22 cellular contexts compared by ENCODE assay signal in genomic region chr12:20852649-20853048, GRCh38. TPM values are rescaled to one million over a fixed set of nuclear protein-coding genes. Genes with fewer than 3 reads are reported as not detected.
DNase-seq lines count a peak whose midpoint lies in the region; FAIRE-seq and TF ChIP-seq lines count a peak whose summit lies in the region.
"Had no signal": no experiment of that assay in that cellular context is flagged by ENCODE, and none has a peak within 500 bp of the region (broad histone marks: within the 10 kb centered on the region; RNA-seq: fewer than 3 reads in every experiment).

No MANE protein-coding gene starts in this region.

- no peaks in the 10 kb centered on the region for H3K27me3 ChIP-seq in small intestine (ENCODE audit: control insufficient read depth in 2 of 2, insufficient read depth in 2 of 2, low read length in 2 of 2)
- H3K27me3 ChIP-seq: BE2C, BLaER1 had no signal

- peak; percentile 4 for FAIRE-seq in endometrium (lab: Jason Lieb, UNC)
- peak; percentile 23 for FAIRE-seq in small intestine (lab: Jason Lieb, UNC)
- FAIRE-seq: A204.1, G401.6, GM12891, GM19239 had no signal

- no peak for DNase-seq in small intestine
- no peak for DNase-seq in NCI-H2107 treated with DMSO at 0.1 percent for 48 hours (lab: John Stamatoyannopoulos, UW; ENCODE audit: unreplicated experiment)
- DNase-seq in DMS 273 treated with DMSO at 0.1 percent for 48 hours (lab: John Stamatoyannopoulos, UW), result no peak
- DNase-seq: 8988T; ACHN; BE2C; C1 segment of cervical spinal cord; CD4-positive, alpha-beta memory T cell; CD4-positive, CD25-positive, alpha-beta regulatory T cell; CD8-positive, alpha-beta memory T cell; COR-L47; DMS79 treated with DMSO at 0.1 percent for 48 hours; GF-D8 had no signal

- H3K4me1 ChIP-seq in HEK293 (ENCODE audit: control insufficient read depth, insufficient read depth, low read length) (no peaks in the 10 kb centered on the region), small intestine (ENCODE audit: control insufficient read depth in 2 of 2, insufficient read depth in 1 of 2, low read depth in 1 of 2, low read length in 1 of 2) (no peaks in the 10 kb centered on the region)
- H3K4me1 ChIP-seq: BE2C, BLaER1 had no signal

- no peak for TF ChIP-seq CTCF in HEK293 (tag by site-specific recombination; IDR thresholded peaks at IDR 0.05)

- POLR2A ChIA-PET in HEK293 (lab: Yijun Ruan, JAX), result no interaction called here

- H3K4me3 ChIP-seq in HEK293 (ENCODE audit: low read depth, low read length) (no peak overlapping the region), small intestine (ENCODE audit: low read depth in 1 of 2, low read length in 2 of 2) (no peak overlapping the region)
- H3K4me3 ChIP-seq: BLaER1 had no signal

- H3K9me3 ChIP-seq in HEK293 (ENCODE audit: control insufficient read depth, insufficient read depth, low read depth, low read length) (no peaks in the 10 kb centered on the region), small intestine (ENCODE audit: control insufficient read depth, low read depth) (no peaks in the 10 kb centered on the region)
- H3K9me3 ChIP-seq: BE2C, BLaER1 had no signal

- H3K36me3 ChIP-seq in HEK293 (ENCODE audit: control insufficient read depth in 2 of 2, insufficient read depth in 1 of 2, low read length in 2 of 2) (no peaks in the 10 kb centered on the region), small intestine (ENCODE audit: control insufficient read depth in 2 of 2, insufficient read depth in 2 of 2, low read length in 2 of 2) (no peaks in the 10 kb centered on the region)
- H3K36me3 ChIP-seq: BE2C, BLaER1 had no signal

- H3K27ac ChIP-seq in HEK293 (ENCODE audit: extremely low read depth, low read depth, low read length) (no peak overlapping the region), small intestine (ENCODE audit: low read depth in 1 of 2, low read length in 1 of 2) (no peak overlapping the region)
- H3K27ac ChIP-seq: BLaER1 had no signal

- CTCF ChIA-PET in HEK293 (lab: Yijun Ruan, JAX), result no interaction called here

TF ChIP-seq in HEK293, 187 proteins besides CTCF, POLR2A, EP300 and RAD21:
- no peak for TF ChIP-seq ZBTB48 (tag by site-specific recombination; IDR thresholded peaks at IDR 0.05)
- TF ChIP-seq ZNF214 (tag by site-specific recombination; IDR thresholded peaks at IDR 0.05; ENCODE audit: borderline replicate concordance), result no peak
- TF ChIP-seq ZNF2 (tag by site-specific recombination; IDR thresholded peaks at IDR 0.05), result no peak
- peak; percentile 58; the same call in 1 of the 2 replicates for TF ChIP-seq ATF2 (tag by site-specific recombination; IDR thresholded peaks at IDR 0.05; ENCODE audit: low read depth)
- no peak for TF ChIP-seq GLI4 (tag by site-specific recombination; IDR thresholded peaks at IDR 0.05)
- no peak for TF ChIP-seq ZBTB26 (tag by site-specific recombination; optimal IDR thresholded peaks at IDR 0.05)
- no peak for TF ChIP-seq ZNF704 (tag by site-specific recombination; IDR thresholded peaks at IDR 0.05)

RNA-seq across cellular contexts. Expression of gene SLCO1B3, which starts 42.1 kb away (rescaled TPM):
- not detected for polyA plus RNA-seq in small intestine
- polyA plus RNA-seq: AG04450; CD14-positive monocyte; CD4-positive, alpha-beta memory T cell; CD4-positive, CD25-positive, alpha-beta regulatory T cell; CD8-positive, alpha-beta memory T cell had no signal
